In genomic region chr19:11242864-11243797, GRCh38 we compare ENCODE assay signal across 9 cellular contexts. TPM values are rescaled to one million over a fixed set of nuclear protein-coding genes. Genes with fewer than 3 reads are reported as not detected.
A peak's percentile ranks its signal among the peaks of the same experiment; 100 is the strongest.
DNase-seq lines count a peak whose midpoint lies in the region; ATAC-seq, FAIRE-seq and TF ChIP-seq lines count a peak whose summit lies in the region.
"Had no signal": no experiment of that assay in that cellular context is flagged by ENCODE, and none has a peak within 500 bp of the region (broad histone marks: within the 10 kb centered on the region; RNA-seq: fewer than 3 reads in every experiment).

No MANE protein-coding gene starts in this region.

- in situ Hi-C loops in HAP-1 (cut with MboI; ENCODE audit: low sequenced_read_pairs) = no loop called here

- WGBS in H1 (ENCODE audit: extremely low coverage in 1 of 2, insufficient coverage in 1 of 2, insufficient read length in 1 of 2, insufficient replicate concordance in 2 of 2, low coverage in 1 of 2, low lambda C conversion rate in 2 of 2, missing lambda C conversion rate in 1 of 2), 2 experiments = 35% methylated on average over 44 of the region's 48 CpGs; no CpG with 5 or more reads in 1 of the 2 experiments

- 0 out of 2 replicates have a peak overlapping the region, but pooled peaks have one; percentile 22 for H2AFZ ChIP-seq in H1 (ENCODE audit: low read length)

- H4K20me1 ChIP-seq in H1 (replicated peaks in 1 of 2; ENCODE audit: control insufficient read depth in 1 of 2, insufficient read depth in 2 of 2, low read length in 2 of 2) = peaks cover 0 to 6% of the 10 kb centered on the region in 2 experiments

- peaks cover 46% of the 10 kb centered on the region for H3K27me3 Mint-ChIP-seq in CD4-positive, alpha-beta T cell

- H3K4me1 ChIP-seq in HAP-1 = no peaks in the 10 kb centered on the region
- peaks cover 3 to 5% (median 4%) of the 10 kb centered on the region in 4 experiments; a peak in 4 of 7 replicates for H3K4me1 ChIP-seq in H1 (replicated peaks in 1 of 4; ENCODE audit: control insufficient read depth in 3 of 4, insufficient read depth in 4 of 4, low read length in 3 of 4)

- H3K79me2 ChIP-seq in H1 (ENCODE audit: control insufficient read depth in 1 of 2, insufficient read depth in 2 of 2, low read length in 2 of 2) = no peaks in the 10 kb centered on the region

- H3K36me3 ChIP-seq in HAP-1 (replicated peaks) (no peaks in the 10 kb centered on the region), H1 (ENCODE audit: control insufficient read depth in 2 of 4, insufficient read depth in 4 of 4, low read length in 3 of 4) (peaks cover 0 to 7% (median 3%) of the 10 kb centered on the region in 4 experiments; a peak in 5 of 8 replicates)

- no peak overlapping the region for H3K4ac ChIP-seq in H1 (replicated peaks; ENCODE audit: insufficient read length, low read depth, low read length)

- peaks cover 5% of the 10 kb centered on the region for H3K27me3 ChIP-seq in CD4-positive, alpha-beta T cell (ENCODE audit: control insufficient read depth, insufficient read depth, low read length)
- no peaks in the 10 kb centered on the region for H3K27me3 ChIP-seq in HAP-1 (ENCODE audit: low read depth)
- no peaks in the 10 kb centered on the region for H3K27me3 ChIP-seq in H1 (replicated peaks in 1 of 4; ENCODE audit: control insufficient read depth in 3 of 4, extremely low read depth in 1 of 4, insufficient read depth in 3 of 4, low read length in 3 of 4)

- no peak for FAIRE-seq in H1 (lab: Jason Lieb, UNC)

- H2BK120ac ChIP-seq in H1 (replicated peaks; ENCODE audit: low read depth, low read length) = no peak overlapping the region

- POLR2A ChIA-PET in CD4-positive, alpha-beta T cell (lab: Charles Lee) = no interaction called here
- POLR2A ChIA-PET in H1 (lab: Charles Lee; ENCODE audit: partially characterized antibody) = interaction anchor here (0.6 to 2.6 kb wide), 4 partner anchors 12 to 138 kb away, joined by 3 to 9 read pairs (median 3); no protein-coding TSS in a partner anchor

- H3K27ac ChIP-seq in CD4-positive, alpha-beta T cell (ENCODE audit: low read depth, low read length) = no peak overlapping the region
- no peak overlapping the region for H3K27ac ChIP-seq in H1 (ENCODE audit: low read depth, low read length)

- H3K18ac ChIP-seq in H1 (ENCODE audit: extremely low read depth, low read length) = peak overlapping the region; percentile 32

- H3K27ac Mint-ChIP-seq in CD4-positive, alpha-beta T cell = no peak overlapping the region
- H3K27ac Mint-ChIP-seq: T-helper 1 cell treated with Interleukin-12 subunit alpha and Interleukin-12 subunit beta and Interleukin-4 antibody, amounts not matched to agents 30 μg/mL and 1 μg/mL, for 36 hours had no signal

- peak overlapping the region; percentile 61; the same call in 1 of the 2 replicates for H2BK15ac ChIP-seq in H1 (ENCODE audit: low read length)

- H3K4me3 Mint-ChIP-seq in CD4-positive, alpha-beta T cell = no peak overlapping the region
- H3K4me3 Mint-ChIP-seq: T-helper 1 cell treated with Interleukin-12 subunit alpha and Interleukin-12 subunit beta and Interleukin-4 antibody, amounts not matched to agents 30 μg/mL and 1 μg/mL, for 36 hours had no signal

- intact Hi-C loops in CD4-positive, alpha-beta T cell (cut with DNase I, micrococcal nuclease) = loop anchor here (1.0 to 5.0 kb wide), 3 partner anchors 239 to 344 kb away; partner anchors contain the start of gene ELAVL3 (in 1 of the 2)

- peak overlapping the region; percentile 50; the same call in 1 of the 2 replicates for H2BK12ac ChIP-seq in H1 (ENCODE audit: low read depth, low read length)

- H3K79me1 ChIP-seq in H1 (ENCODE audit: low read depth, low read length) = no peaks in the 10 kb centered on the region

- H3K23ac ChIP-seq in H1 (ENCODE audit: insufficient read length) = no peak overlapping the region

- H4K8ac ChIP-seq in H1 (ENCODE audit: extremely low read depth, insufficient read depth, low read length) = 0 out of 2 replicates have a peak overlapping the region, but pooled peaks have one; percentile 74

- 0 out of 3 replicates have a peak, but pooled peaks of 1 of the 2 experiments have one; percentile 12 for TF ChIP-seq POLR2A in H1 (IDR thresholded peaks at IDR 0.05; ENCODE audit: control extremely low read depth in 1 of 2, low read depth in 2 of 2, low read length in 2 of 2)

- H3K9me3 Mint-ChIP-seq in CD4-positive, alpha-beta T cell = peaks cover 5% of the 10 kb centered on the region

- H3K56ac ChIP-seq in H1 (replicated peaks; ENCODE audit: insufficient read length, low read depth, low read length) = no peak overlapping the region

- peak; percentile 67 for TF ChIP-seq CTCF in CD4-positive, alpha-beta T cell (IDR thresholded peaks at IDR 0.05)
- peak; percentile 61 to 80 (median 67) for TF ChIP-seq CTCF in H1 (IDR thresholded peaks at IDR 0.05; ENCODE audit: control extremely low read depth in 1 of 3, insufficient read depth in 1 of 3, low read depth in 1 of 3, low read length in 3 of 3)

- H2BK5ac ChIP-seq in H1 (ENCODE audit: low read depth, low read length) = no peak overlapping the region

- H4K91ac ChIP-seq in H1 (replicated peaks; ENCODE audit: insufficient read length, low read length) = peak overlapping the region; percentile 54

- DNase-seq in CD4-positive, alpha-beta T cell = peak; percentile 71 to 86 (median 76)
- DNase-seq in HAP-1 (ENCODE audit: low spot score in 2 of 2) (peak; percentile 73 to 98), NCI-H82 (lab: John Stamatoyannopoulos, UW) (peak; percentile 85), H1 (ENCODE audit: low read depth in 1 of 2, low spot score in 2 of 2) (peak; percentile 70 to 100), midbrain (lab: John Stamatoyannopoulos, UW) (peak; percentile 89)
- peak; percentile 59 to 64 for DNase-seq in activated CD8-positive, alpha-beta memory T cell treated with anti-CD3 and anti-CD28 coated beads for 4 hours (ENCODE audit: low read depth in 2 of 2)
- peak; percentile 61 to 70 for DNase-seq in stimulated activated CD8-positive, alpha-beta memory T cell treated with anti-CD3 and anti-CD28 coated beads, Interleukin-2, amount 100 ng/mL, for 1 hour (ENCODE audit: low read depth in 2 of 2)

- H3K23me2 ChIP-seq in H1 (ENCODE audit: low read depth, low read length) = no peaks in the 10 kb centered on the region

- no peak overlapping the region for H2BK20ac ChIP-seq in H1 (ENCODE audit: low read length)

- H3K4me3 ChIP-seq in HAP-1 (0 out of 2 replicates have a peak overlapping the region, but pooled peaks have one; percentile 4), H1 (ENCODE audit: extremely low read depth in 1 of 4, insufficient read depth in 2 of 4, low read depth in 3 of 4, low read length in 4 of 4) (peak overlapping the region in 2 of 4 experiments; percentile 34 to 37; a peak in 5 of 8 replicates)

- peak overlapping the region; percentile 20 to 69; a peak in 3 of 4 replicates for H3K4me2 ChIP-seq in H1 (ENCODE audit: insufficient read depth in 1 of 2, low read depth in 2 of 2, low read length in 2 of 2)

- H4K5ac ChIP-seq in H1 (ENCODE audit: insufficient read length, low read depth, low read length) = peak overlapping the region; percentile 10

- peaks cover 5% of the 10 kb centered on the region for H3K4me1 Mint-ChIP-seq in CD4-positive, alpha-beta T cell (ENCODE audit: low read depth)

- no peak overlapping the region for H3K14ac ChIP-seq in H1 (ENCODE audit: insufficient read length)

- no peak for TF ChIP-seq EP300 in H1 (IDR thresholded peaks at IDR 0.05; ENCODE audit: borderline replicate concordance in 1 of 2, low read depth in 2 of 2, low read length in 2 of 2)

- H3K9me3 ChIP-seq in CD4-positive, alpha-beta T cell (ENCODE audit: control insufficient read depth, low read length) = peaks cover 9% of the 10 kb centered on the region
- no peaks in the 10 kb centered on the region for H3K9me3 ChIP-seq in HAP-1
- H3K9me3 ChIP-seq in H1 (ENCODE audit: insufficient read depth in 2 of 2, low read depth in 1 of 2, low read length in 1 of 2) = no peaks in the 10 kb centered on the region

- peak; percentile 21 to 34; a peak in 2 of 4 replicates for TF ChIP-seq RAD21 in H1 (IDR thresholded peaks at IDR 0.05 in 1 of 2, conservative IDR thresholded peaks at IDR 0.05 in 1 of 2; ENCODE audit: low read depth in 2 of 2, low read length in 2 of 2)

- no peak overlapping the region for H3K9ac ChIP-seq in H1 (replicated peaks in 1 of 4; ENCODE audit: extremely low read depth in 1 of 4, low read depth in 3 of 4, low read length in 3 of 4)

- H3K36me3 Mint-ChIP-seq in CD4-positive, alpha-beta T cell (ENCODE audit: low read depth) = no peaks in the 10 kb centered on the region

- CTCF ChIA-PET in CD4-positive, alpha-beta T cell (lab: Charles Lee) = no interaction called here
- CTCF ChIA-PET in H1 (lab: Charles Lee; ENCODE audit: partially characterized antibody) = interaction anchor here (0.5 to 2.8 kb wide), 21 partner anchors 10 to 1939 kb away, joined by 3 to 10 read pairs (median 3); no protein-coding TSS in a partner anchor

- peak overlapping the region; percentile 40; the same call in 1 of the 2 replicates for H2AK5ac ChIP-seq in H1 (ENCODE audit: low read depth, low read length)

- ATAC-seq in CD4-positive, alpha-beta T cell (ENCODE audit: poor library complexity) = peak; percentile 99
- ATAC-seq in HG02588 (IDR thresholded peaks at IDR 0.05; ENCODE audit: unreplicated experiment) = no peak

RNA-seq across cellular contexts. Expression of gene ANGPTL8, which starts 3.7 kb away (rescaled TPM):
- not detected for total RNA-seq in CD4-positive, alpha-beta T cell
- total RNA-seq in H1 (2021; fragmentation: NEBNext Ultra II Directional; extraction: Animal tissue kit (Norgen Biotek cat#: 25700)) = not detected in 2 replicates
- not detected in 2 replicates for polyA plus RNA-seq in H1 (2011; rRNA removed)
- not detected for polyA plus RNA-seq in H1 (2011; cell fraction: cytosol; rRNA removed)
- polyA plus RNA-seq in H1 (2011; cell fraction: nucleus; rRNA removed) = not detected
- polyA plus RNA-seq in H1 (2012, experiment 1 of 2) = not detected in 4 replicates
- not detected for polyA plus RNA-seq in H1 (2012, experiment 2 of 2)
- not detected for polyA plus RNA-seq in H1 (2013, experiment 1 of 2)
- polyA plus RNA-seq in H1 (2013, experiment 2 of 2) = not detected
- polyA minus RNA-seq in H1 (2011; rRNA and poly(A)+ RNA removed) = not detected in 2 replicates
- polyA minus RNA-seq in H1 (2011; cell fraction: cytosol; rRNA and poly(A)+ RNA removed) = not detected
- not detected for polyA minus RNA-seq in H1 (2011; cell fraction: nucleus; rRNA and poly(A)+ RNA removed)

RNA-seq across cellular contexts. Expression of gene DOCK6, which starts 19.2 kb away (rescaled TPM):
- total RNA-seq in CD4-positive, alpha-beta T cell = under 1 TPM; 0.14 to 0.38 TPM
- total RNA-seq in H1 (2021; fragmentation: NEBNext Ultra II Directional; extraction: Animal tissue kit (Norgen Biotek cat#: 25700)) = 44.1 and 54.7 TPM in 2 replicates
- 25.5 and 48.4 TPM in 2 replicates for polyA plus RNA-seq in H1 (2011; rRNA removed)
- 22.9 TPM for polyA plus RNA-seq in H1 (2011; cell fraction: cytosol; rRNA removed)
- polyA plus RNA-seq in H1 (2011; cell fraction: nucleus; rRNA removed) = 158 TPM
- polyA plus RNA-seq in H1 (2012, experiment 1 of 2) = 35.9 to 53.2 TPM (median 46.3 TPM) in 4 replicates
- 26.9 TPM for polyA plus RNA-seq in H1 (2012, experiment 2 of 2)
- polyA plus RNA-seq in H1 (2013, experiment 1 of 2) = 23.1 TPM
- 22.6 TPM for polyA plus RNA-seq in H1 (2013, experiment 2 of 2)
- 18.2 and 21.0 TPM in 2 replicates for polyA minus RNA-seq in H1 (2011; rRNA and poly(A)+ RNA removed)
- polyA minus RNA-seq in H1 (2011; cell fraction: cytosol; rRNA and poly(A)+ RNA removed) = 30.6 TPM
- 42.2 TPM for polyA minus RNA-seq in H1 (2011; cell fraction: nucleus; rRNA and poly(A)+ RNA removed)

RNA-seq across cellular contexts. Expression of gene KANK2, which starts 45.8 kb away (rescaled TPM):
- total RNA-seq in CD4-positive, alpha-beta T cell = not detected
- total RNA-seq in H1 (2021; fragmentation: NEBNext Ultra II Directional; extraction: Animal tissue kit (Norgen Biotek cat#: 25700)) = 42.3 and 47.9 TPM in 2 replicates
- polyA plus RNA-seq in H1 (2011; rRNA removed) = 25.2 and 47.7 TPM in 2 replicates
- polyA plus RNA-seq in H1 (2011; cell fraction: cytosol; rRNA removed) = 24.1 TPM
- 55.1 TPM for polyA plus RNA-seq in H1 (2011; cell fraction: nucleus; rRNA removed)
- 34.1 to 57.3 TPM (median 50.6 TPM) in 4 replicates for polyA plus RNA-seq in H1 (2012, experiment 1 of 2)
- 34.0 TPM for polyA plus RNA-seq in H1 (2012, experiment 2 of 2)
- 37.5 TPM for polyA plus RNA-seq in H1 (2013, experiment 1 of 2)
- 34.5 TPM for polyA plus RNA-seq in H1 (2013, experiment 2 of 2)
- 24.9 and 27.1 TPM in 2 replicates for polyA minus RNA-seq in H1 (2011; rRNA and poly(A)+ RNA removed)
- 28.5 TPM for polyA minus RNA-seq in H1 (2011; cell fraction: cytosol; rRNA and poly(A)+ RNA removed)
- 28.7 TPM for polyA minus RNA-seq in H1 (2011; cell fraction: nucleus; rRNA and poly(A)+ RNA removed)

RNA-seq across cellular contexts. Expression of gene TSPAN16, which starts 52.8 kb away (rescaled TPM):
- total RNA-seq in CD4-positive, alpha-beta T cell = not detected
- total RNA-seq in H1 (2021; fragmentation: NEBNext Ultra II Directional; extraction: Animal tissue kit (Norgen Biotek cat#: 25700)) = not detected in 2 replicates
- not detected in 2 replicates for polyA plus RNA-seq in H1 (2011; rRNA removed)
- polyA plus RNA-seq in H1 (2011; cell fraction: cytosol; rRNA removed) = not detected
- polyA plus RNA-seq in H1 (2011; cell fraction: nucleus; rRNA removed) = not detected
- polyA plus RNA-seq in H1 (2012, experiment 1 of 2) = not detected in 4 replicates
- polyA plus RNA-seq in H1 (2012, experiment 2 of 2) = not detected
- not detected for polyA plus RNA-seq in H1 (2013, experiment 1 of 2)
- polyA plus RNA-seq in H1 (2013, experiment 2 of 2) = not detected
- not detected in 2 replicates for polyA minus RNA-seq in H1 (2011; rRNA and poly(A)+ RNA removed)
- polyA minus RNA-seq in H1 (2011; cell fraction: cytosol; rRNA and poly(A)+ RNA removed) = not detected
- polyA minus RNA-seq in H1 (2011; cell fraction: nucleus; rRNA and poly(A)+ RNA removed) = not detected

Comparison
In these comparisons a context has a peak if more than half of its experiments do, and no peak if none do; other contexts are left out.
1. RNA of gene DOCK6, which starts 19.2 kb away (total RNA-seq): 44.1 to 54.7 TPM in H1; 0.14 to 0.38 TPM in CD4-positive, alpha-beta T cell; every median in the first group is over 10 times any median in the second.
2. RNA of gene KANK2, which starts 45.8 kb away (total RNA-seq): 42.3 to 47.9 TPM in H1; not detected in CD4-positive, alpha-beta T cell; every median in the first group is over 10 times any median in the second.
3. Peak in every context shown above with its lines, with median percentiles within 50 percentile points of each other: DNase-seq.